8 cellular contexts compared by ENCODE assay signal in genomic region chr9:136363606-136364368, GRCh38. TPM values are rescaled to one million over a fixed set of nuclear protein-coding genes. Genes with fewer than 3 reads are reported as not detected.
DNase-seq lines count a peak whose midpoint lies in the region; ATAC-seq, FAIRE-seq and TF ChIP-seq lines count a peak whose summit lies in the region.

TSS of gene DNLZ (minus strand) at chr9:136363744. CDS start at chr9:136363714, 30 bp downstream.

- H3K27me3 ChIP-seq in OCI-LY3 (ENCODE audit: low read depth, low read length): no peaks in the 10 kb centered on the region

- no peaks in the 10 kb centered on the region for H3K9me3 ChIP-seq in OCI-LY3 (ENCODE audit: insufficient read depth, low read length)
- no peaks in the 10 kb centered on the region for H3K9me3 ChIP-seq in mucosa of descending colon

- no peak within 1 kb of the TSS for H2AFZ ChIP-seq in OCI-LY3 (ENCODE audit: low read depth, low read length)

- DNase-seq in D721Med (ENCODE audit: insufficient read length, low spot score) (peak; percentile 94), GM20000 (ENCODE audit: low spot score) (peak; percentile 99), HS-5 (ENCODE audit: low read depth) (peak; percentile 37), activated T-cell treated with anti-CD3 and anti-CD28 coated beads for 1 hour (ENCODE audit: low read depth) (peak; percentile 82), epithelial cell of esophagus (ENCODE audit: low read depth) (peak; percentile 85), mucosa of descending colon (peak; percentile 83 to 92 (median 90))
- DNase-seq in stimulated activated CD8-positive, alpha-beta memory T cell treated with anti-CD3 and anti-CD28 coated beads, Interleukin-4, amount 100 ng/mL, for 4 hours (ENCODE audit: low read depth in 2 of 2, low spot score in 1 of 2): peak; percentile 71 to 74

- H3K4me3 ChIP-seq in OCI-LY3 (ENCODE audit: low read length) (peak within 1 kb of the TSS; percentile 79), epithelial cell of esophagus (ENCODE audit: low read length) (peak within 1 kb of the TSS; percentile 64), mucosa of descending colon (peak within 1 kb of the TSS; percentile 88)

- H3K27ac ChIP-seq in OCI-LY3 (ENCODE audit: low read length): peak within 1 kb of the TSS; percentile 59

- FAIRE-seq in D721Med (lab: Jason Lieb, UNC): no peak

- peak; percentile 88 for ATAC-seq in mucosa of descending colon

- no peaks in the 10 kb centered on the region for H3K79me2 ChIP-seq in OCI-LY3 (ENCODE audit: low read length)

- H3K36me3 ChIP-seq in OCI-LY3 (replicated peaks; ENCODE audit: low read depth, low read length): peaks cover 4% of the 10 kb centered on the region
- no peaks in the 10 kb centered on the region for H3K36me3 ChIP-seq in mucosa of descending colon (ENCODE audit: low read depth)

- no peaks in the 10 kb centered on the region for H4K20me1 ChIP-seq in OCI-LY3 (ENCODE audit: insufficient read depth, low read length)

- peak within 1 kb of the TSS; percentile 69 for H3K4me2 ChIP-seq in OCI-LY3 (ENCODE audit: low read length)

- intact Hi-C loops in mucosa of descending colon (cut with DNase I, micrococcal nuclease): no loop called here

- H3K9ac ChIP-seq in OCI-LY3 (ENCODE audit: low read length): peak within 1 kb of the TSS; percentile 71

- H3K4me1 ChIP-seq in OCI-LY3 (ENCODE audit: low read length): peaks cover 18% of the 10 kb centered on the region
- peaks cover 8% of the 10 kb centered on the region for H3K4me1 ChIP-seq in mucosa of descending colon (ENCODE audit: low read depth)

- TF ChIP-seq CTCF in D721Med (IDR thresholded peaks at IDR 0.05; ENCODE audit: insufficient read depth, missing control alignments): peak; percentile 78
- TF ChIP-seq CTCF in GM20000 (IDR thresholded peaks at IDR 0.05; ENCODE audit: extremely low read depth, missing control alignments): peak; percentile 98
- TF ChIP-seq CTCF in OCI-LY3 (IDR thresholded peaks at IDR 0.05; ENCODE audit: low read depth, low read length): peak; percentile 82
- peak; percentile 64 for TF ChIP-seq CTCF in epithelial cell of esophagus (IDR thresholded peaks at IDR 0.05; ENCODE audit: insufficient read depth, low read depth, low read length, missing control alignments)
- TF ChIP-seq CTCF in mucosa of descending colon (IDR thresholded peaks at IDR 0.05): peak; percentile 100

RNA-seq across cellular contexts. Expression of gene DNLZ, which starts in this region (rescaled TPM):
- total RNA-seq in mucosa of descending colon: 10 to 100 TPM in 2 of 3 donors, 1 to 10 TPM in 1; 9.3 to 17.1 (median 10.8) TPM

Comparison
In these comparisons a context has a peak if more than half of its experiments do, and no peak if none do; other contexts are left out.
1. Peak in every context shown above with its lines: DNase-seq, ATAC-seq, H3K4me3 ChIP-seq and H3K27ac ChIP-seq.
2. DNase-seq: peak in every context shown above with its lines; median percentile 99 in GM20000; 94 in D721Med; 90 in mucosa of descending colon; 85 in epithelial cell of esophagus; 82 in activated T-cell treated with anti-CD3 and anti-CD28 coated beads for 1 hour; 72 in stimulated activated CD8-positive, alpha-beta memory T cell treated with anti-CD3 and anti-CD28 coated beads, Interleukin-4, amount 100 ng/mL, for 4 hours; 37 in HS-5.